In genomic region chr4:190112879-190113278, GRCh38 we compare ENCODE assay signal across 7 cellular contexts. TPM values are rescaled to one million over a fixed set of nuclear protein-coding genes. Genes with fewer than 3 reads are reported as not detected.
"Had no signal": no experiment of that assay in that cellular context is flagged by ENCODE, and none has a peak within 500 bp of the region (broad histone marks: within the 10 kb centered on the region; RNA-seq: fewer than 3 reads in every experiment).

No MANE protein-coding gene starts in this region.

RNA-seq across cellular contexts. Expression of gene DBET, which starts 48.6 kb away (rescaled TPM):
- total RNA-seq: HT-29, MCF 10A, PC-9, Peyer's patch, Right ventricle myocardium inferior, RPMI7951, SJCRH30 had no signal
